1 cellular context compared by ENCODE assay signal in genomic region chr12:48909698-48910097, GRCh38. TPM values are rescaled to one million over a fixed set of nuclear protein-coding genes. Genes with fewer than 3 reads are reported as not detected.
"Had no signal": no experiment of that assay in that cellular context is flagged by ENCODE, and none has a peak within 500 bp of the region (broad histone marks: within the 10 kb centered on the region; RNA-seq: fewer than 3 reads in every experiment).

No MANE protein-coding gene starts in this region.

RNA-seq across cellular contexts. Expression of gene RND1, which starts 44.0 kb away (rescaled TPM):
- total RNA-seq: LHCN-M2 had no signal
